In the genomic region with DNA sequence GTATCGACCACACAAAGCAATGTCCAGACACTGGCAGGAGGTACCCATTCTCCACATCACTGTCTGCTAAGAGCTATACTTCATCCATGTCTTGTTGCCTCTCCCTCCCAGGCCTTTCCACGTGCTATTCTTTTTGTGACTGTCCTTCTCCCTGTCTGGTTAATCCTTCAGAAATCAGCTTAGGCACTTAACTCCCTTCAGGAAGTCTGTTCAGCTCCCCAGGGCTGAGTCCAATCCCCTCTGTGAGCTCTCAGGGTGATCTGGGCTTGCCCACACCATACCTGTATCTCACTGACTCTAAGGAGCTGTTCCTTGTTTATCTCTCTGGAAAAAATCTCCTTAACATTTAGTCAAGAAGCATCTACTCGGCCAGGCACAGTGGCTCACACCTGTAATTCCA, we compare ENCODE assay signal across 1 cellular context.
TF ChIP-seq lines count a peak whose summit lies in the region.

No MANE protein-coding gene starts in this region.

TF ChIP-seq in GM23338, 12 proteins besides CTCF, POLR2A, EP300 and RAD21 (continued from another document):
- TF ChIP-seq, protein P1, sequence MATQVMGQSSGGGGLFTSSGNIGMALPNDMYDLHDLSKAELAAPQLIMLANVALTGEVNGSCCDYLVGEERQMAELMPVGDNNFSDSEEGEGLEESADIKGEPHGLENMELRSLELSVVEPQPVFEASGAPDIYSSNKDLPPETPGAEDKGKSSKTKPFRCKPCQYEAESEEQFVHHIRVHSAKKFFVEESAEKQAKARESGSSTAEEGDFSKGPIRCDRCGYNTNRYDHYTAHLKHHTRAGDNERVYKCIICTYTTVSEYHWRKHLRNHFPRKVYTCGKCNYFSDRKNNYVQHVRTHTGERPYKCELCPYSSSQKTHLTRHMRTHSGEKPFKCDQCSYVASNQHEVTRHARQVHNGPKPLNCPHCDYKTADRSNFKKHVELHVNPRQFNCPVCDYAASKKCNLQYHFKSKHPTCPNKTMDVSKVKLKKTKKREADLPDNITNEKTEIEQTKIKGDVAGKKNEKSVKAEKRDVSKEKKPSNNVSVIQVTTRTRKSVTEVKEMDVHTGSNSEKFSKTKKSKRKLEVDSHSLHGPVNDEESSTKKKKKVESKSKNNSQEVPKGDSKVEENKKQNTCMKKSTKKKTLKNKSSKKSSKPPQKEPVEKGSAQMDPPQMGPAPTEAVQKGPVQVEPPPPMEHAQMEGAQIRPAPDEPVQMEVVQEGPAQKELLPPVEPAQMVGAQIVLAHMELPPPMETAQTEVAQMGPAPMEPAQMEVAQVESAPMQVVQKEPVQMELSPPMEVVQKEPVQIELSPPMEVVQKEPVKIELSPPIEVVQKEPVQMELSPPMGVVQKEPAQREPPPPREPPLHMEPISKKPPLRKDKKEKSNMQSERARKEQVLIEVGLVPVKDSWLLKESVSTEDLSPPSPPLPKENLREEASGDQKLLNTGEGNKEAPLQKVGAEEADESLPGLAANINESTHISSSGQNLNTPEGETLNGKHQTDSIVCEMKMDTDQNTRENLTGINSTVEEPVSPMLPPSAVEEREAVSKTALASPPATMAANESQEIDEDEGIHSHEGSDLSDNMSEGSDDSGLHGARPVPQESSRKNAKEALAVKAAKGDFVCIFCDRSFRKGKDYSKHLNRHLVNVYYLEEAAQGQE (IDR thresholded peaks at IDR 0.05; ENCODE audit: unreplicated experiment), result no peak
- no peak for TF ChIP-seq EZH2phosphoT487 (IDR thresholded peaks at IDR 0.05; ENCODE audit: unreplicated experiment)
- TF ChIP-seq ZNF114 (CRISPR knock-in tag; IDR thresholded peaks at IDR 0.05), result no peak
